In the genomic region with DNA sequence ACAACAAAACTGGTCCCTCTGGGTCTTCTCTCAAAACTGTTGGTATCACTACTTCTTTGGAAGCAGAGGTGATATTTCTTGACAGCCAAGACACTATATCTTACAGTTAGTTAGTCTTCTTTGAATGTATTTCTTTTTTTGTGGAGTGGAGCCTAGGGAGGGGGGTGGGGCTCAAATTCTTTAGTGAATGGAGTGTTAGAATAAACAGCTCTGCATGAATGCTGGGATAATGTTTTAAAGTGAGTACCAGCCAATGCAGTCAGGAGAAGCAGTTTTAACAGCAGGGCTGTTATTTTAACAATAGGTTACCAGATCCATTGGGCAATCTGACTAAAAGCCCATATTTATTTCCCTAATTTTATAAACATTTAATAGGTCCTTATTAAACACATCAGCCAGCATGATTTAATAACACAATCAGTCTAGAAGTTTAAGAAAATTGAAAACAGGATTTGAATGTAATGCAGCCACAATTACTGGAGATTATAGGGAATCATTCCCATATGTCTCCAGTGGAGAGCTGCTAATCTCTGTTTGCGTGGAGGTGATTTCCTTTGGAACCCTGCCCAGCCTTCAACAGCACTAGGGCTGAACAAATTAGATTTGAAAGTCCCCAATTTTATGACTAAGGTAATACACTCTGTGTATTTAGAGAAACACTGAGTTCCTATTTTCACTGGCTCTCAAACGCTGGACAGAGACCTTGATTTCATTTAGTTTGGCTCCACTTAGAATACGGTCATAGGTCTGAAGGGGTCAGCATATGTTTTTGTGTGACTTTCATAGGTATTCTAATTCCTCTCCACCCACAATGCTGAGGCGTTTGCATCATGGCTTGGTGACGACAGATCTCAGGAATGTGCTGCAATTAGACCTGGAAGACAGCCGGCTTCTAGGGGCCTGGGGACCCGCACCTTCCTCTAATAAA, we compare ENCODE assay signal across 12 cellular contexts.
A peak's percentile ranks its signal among the peaks of the same experiment; 100 is the strongest.
DNase-seq lines count a peak whose midpoint lies in the region; ATAC-seq and TF ChIP-seq lines count a peak whose summit lies in the region.
"Had no signal": no experiment of that assay in that cellular context is flagged by ENCODE, and none has a peak within 500 bp of the region (broad histone marks: within the 10 kb centered on the region; RNA-seq: fewer than 3 reads in every experiment).

No MANE protein-coding gene starts in this region.

- H3K27ac Mint-ChIP-seq in progenitor cell of endocrine pancreas: peak overlapping the region; percentile 57
- H3K27ac Mint-ChIP-seq: activated CD4-positive, alpha-beta memory T cell treated with anti-CD3 and anti-CD28 coated beads for 36 hours had no signal

- no peaks in the 10 kb centered on the region for H3K27me3 Mint-ChIP-seq in progenitor cell of endocrine pancreas
- H3K27me3 Mint-ChIP-seq: activated CD4-positive, alpha-beta memory T cell treated with anti-CD3 and anti-CD28 coated beads for 36 hours had no signal

- DNase-seq in H4 (ENCODE audit: low spot score): peak; percentile 23
- DNase-seq in NCI-H82 (lab: John Stamatoyannopoulos, UW): peak; percentile 84
- DNase-seq in fibroblast of mammary gland (ENCODE audit: low read depth): peak; percentile 58
- DNase-seq in progenitor cell of endocrine pancreas (ENCODE audit: low spot score, unreplicated experiment): no peak
- DNase-seq in DMS114 treated with DMSO at 0.1 percent for 48 hours (lab: John Stamatoyannopoulos, UW; ENCODE audit: unreplicated experiment): no peak
- no peak for DNase-seq in DMS79 (lab: John Stamatoyannopoulos, UW)
- DNase-seq in OCI-M1 (lab: John Stamatoyannopoulos, UW): no peak
- DNase-seq: activated CD4-positive, alpha-beta memory T cell treated with anti-CD3 and anti-CD28 coated beads for 36 hours; stimulated activated CD4-positive, alpha-beta T cell treated with anti-CD3 and anti-CD28 coated beads, Interleukin-1b, Interleukin-23, amount 100 ng/mL, for 48 hours had no signal

- no peak overlapping the region for H3K4me3 ChIP-seq in fibroblast of mammary gland (ENCODE audit: control insufficient read depth, low read depth, low read length)
- H3K4me3 ChIP-seq: breast epithelium, tibial nerve had no signal

- no peak for TF ChIP-seq CTCF in fibroblast of mammary gland (conservative IDR thresholded peaks at IDR 0.05; ENCODE audit: control insufficient read depth, insufficient read depth, low read depth, low read length)
- TF ChIP-seq CTCF in progenitor cell of endocrine pancreas (IDR thresholded peaks at IDR 0.05; ENCODE audit: unreplicated experiment): no peak

- peaks cover 35% of the 10 kb centered on the region for H3K4me1 Mint-ChIP-seq in progenitor cell of endocrine pancreas (ENCODE audit: low read depth)

- H3K9me3 Mint-ChIP-seq in progenitor cell of endocrine pancreas (ENCODE audit: low read depth): no peaks in the 10 kb centered on the region
- H3K9me3 Mint-ChIP-seq: activated CD4-positive, alpha-beta memory T cell treated with anti-CD3 and anti-CD28 coated beads for 36 hours had no signal

- no peaks in the 10 kb centered on the region for H3K36me3 Mint-ChIP-seq in progenitor cell of endocrine pancreas (ENCODE audit: insufficient read depth)
- H3K36me3 Mint-ChIP-seq: activated CD4-positive, alpha-beta memory T cell treated with anti-CD3 and anti-CD28 coated beads for 36 hours had no signal

- no peak for ATAC-seq in GM21367 (IDR thresholded peaks at IDR 0.05; ENCODE audit: unreplicated experiment)

- no peak overlapping the region for H3K4me3 Mint-ChIP-seq in progenitor cell of endocrine pancreas (ENCODE audit: low read depth)
- H3K4me3 Mint-ChIP-seq: activated CD4-positive, alpha-beta memory T cell treated with anti-CD3 and anti-CD28 coated beads for 36 hours had no signal

Comparison
In these comparisons a context has a peak if more than half of its experiments do, and no peak if none do; other contexts are left out.
1. DNase-seq: peak in H4 (single experiment), NCI-H82 (single experiment) and fibroblast of mammary gland (single experiment); none in progenitor cell of endocrine pancreas (single experiment), DMS114 treated with DMSO at 0.1 percent for 48 hours (single experiment), DMS79 (single experiment) and OCI-M1 (single experiment).